1 cellular context compared by ENCODE assay signal in the genomic region with DNA sequence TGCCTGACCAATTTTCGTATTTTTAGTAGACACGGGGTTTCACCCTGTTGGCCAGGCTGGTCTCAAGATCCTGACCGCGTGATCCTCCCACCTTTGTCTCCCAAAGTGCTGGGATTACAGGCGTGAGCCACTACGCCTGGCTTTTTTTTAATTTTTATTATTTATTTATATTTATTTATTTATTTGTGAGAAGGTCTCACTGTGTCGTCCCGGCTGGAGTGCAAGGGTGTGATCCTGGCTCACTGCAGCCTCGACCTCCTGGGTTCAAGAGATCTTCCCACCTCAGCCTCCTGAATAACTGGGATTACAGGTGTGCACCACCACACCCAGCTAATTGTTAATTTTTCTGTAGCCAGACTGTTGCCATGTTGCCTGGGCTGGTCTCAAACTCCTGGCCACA.
TF ChIP-seq lines count a peak whose summit lies in the region.

No MANE protein-coding gene starts in this region.

TF ChIP-seq in GM23338, 12 proteins besides CTCF, POLR2A, EP300 and RAD21 (continued from another document):
- TF ChIP-seq, protein P1, sequence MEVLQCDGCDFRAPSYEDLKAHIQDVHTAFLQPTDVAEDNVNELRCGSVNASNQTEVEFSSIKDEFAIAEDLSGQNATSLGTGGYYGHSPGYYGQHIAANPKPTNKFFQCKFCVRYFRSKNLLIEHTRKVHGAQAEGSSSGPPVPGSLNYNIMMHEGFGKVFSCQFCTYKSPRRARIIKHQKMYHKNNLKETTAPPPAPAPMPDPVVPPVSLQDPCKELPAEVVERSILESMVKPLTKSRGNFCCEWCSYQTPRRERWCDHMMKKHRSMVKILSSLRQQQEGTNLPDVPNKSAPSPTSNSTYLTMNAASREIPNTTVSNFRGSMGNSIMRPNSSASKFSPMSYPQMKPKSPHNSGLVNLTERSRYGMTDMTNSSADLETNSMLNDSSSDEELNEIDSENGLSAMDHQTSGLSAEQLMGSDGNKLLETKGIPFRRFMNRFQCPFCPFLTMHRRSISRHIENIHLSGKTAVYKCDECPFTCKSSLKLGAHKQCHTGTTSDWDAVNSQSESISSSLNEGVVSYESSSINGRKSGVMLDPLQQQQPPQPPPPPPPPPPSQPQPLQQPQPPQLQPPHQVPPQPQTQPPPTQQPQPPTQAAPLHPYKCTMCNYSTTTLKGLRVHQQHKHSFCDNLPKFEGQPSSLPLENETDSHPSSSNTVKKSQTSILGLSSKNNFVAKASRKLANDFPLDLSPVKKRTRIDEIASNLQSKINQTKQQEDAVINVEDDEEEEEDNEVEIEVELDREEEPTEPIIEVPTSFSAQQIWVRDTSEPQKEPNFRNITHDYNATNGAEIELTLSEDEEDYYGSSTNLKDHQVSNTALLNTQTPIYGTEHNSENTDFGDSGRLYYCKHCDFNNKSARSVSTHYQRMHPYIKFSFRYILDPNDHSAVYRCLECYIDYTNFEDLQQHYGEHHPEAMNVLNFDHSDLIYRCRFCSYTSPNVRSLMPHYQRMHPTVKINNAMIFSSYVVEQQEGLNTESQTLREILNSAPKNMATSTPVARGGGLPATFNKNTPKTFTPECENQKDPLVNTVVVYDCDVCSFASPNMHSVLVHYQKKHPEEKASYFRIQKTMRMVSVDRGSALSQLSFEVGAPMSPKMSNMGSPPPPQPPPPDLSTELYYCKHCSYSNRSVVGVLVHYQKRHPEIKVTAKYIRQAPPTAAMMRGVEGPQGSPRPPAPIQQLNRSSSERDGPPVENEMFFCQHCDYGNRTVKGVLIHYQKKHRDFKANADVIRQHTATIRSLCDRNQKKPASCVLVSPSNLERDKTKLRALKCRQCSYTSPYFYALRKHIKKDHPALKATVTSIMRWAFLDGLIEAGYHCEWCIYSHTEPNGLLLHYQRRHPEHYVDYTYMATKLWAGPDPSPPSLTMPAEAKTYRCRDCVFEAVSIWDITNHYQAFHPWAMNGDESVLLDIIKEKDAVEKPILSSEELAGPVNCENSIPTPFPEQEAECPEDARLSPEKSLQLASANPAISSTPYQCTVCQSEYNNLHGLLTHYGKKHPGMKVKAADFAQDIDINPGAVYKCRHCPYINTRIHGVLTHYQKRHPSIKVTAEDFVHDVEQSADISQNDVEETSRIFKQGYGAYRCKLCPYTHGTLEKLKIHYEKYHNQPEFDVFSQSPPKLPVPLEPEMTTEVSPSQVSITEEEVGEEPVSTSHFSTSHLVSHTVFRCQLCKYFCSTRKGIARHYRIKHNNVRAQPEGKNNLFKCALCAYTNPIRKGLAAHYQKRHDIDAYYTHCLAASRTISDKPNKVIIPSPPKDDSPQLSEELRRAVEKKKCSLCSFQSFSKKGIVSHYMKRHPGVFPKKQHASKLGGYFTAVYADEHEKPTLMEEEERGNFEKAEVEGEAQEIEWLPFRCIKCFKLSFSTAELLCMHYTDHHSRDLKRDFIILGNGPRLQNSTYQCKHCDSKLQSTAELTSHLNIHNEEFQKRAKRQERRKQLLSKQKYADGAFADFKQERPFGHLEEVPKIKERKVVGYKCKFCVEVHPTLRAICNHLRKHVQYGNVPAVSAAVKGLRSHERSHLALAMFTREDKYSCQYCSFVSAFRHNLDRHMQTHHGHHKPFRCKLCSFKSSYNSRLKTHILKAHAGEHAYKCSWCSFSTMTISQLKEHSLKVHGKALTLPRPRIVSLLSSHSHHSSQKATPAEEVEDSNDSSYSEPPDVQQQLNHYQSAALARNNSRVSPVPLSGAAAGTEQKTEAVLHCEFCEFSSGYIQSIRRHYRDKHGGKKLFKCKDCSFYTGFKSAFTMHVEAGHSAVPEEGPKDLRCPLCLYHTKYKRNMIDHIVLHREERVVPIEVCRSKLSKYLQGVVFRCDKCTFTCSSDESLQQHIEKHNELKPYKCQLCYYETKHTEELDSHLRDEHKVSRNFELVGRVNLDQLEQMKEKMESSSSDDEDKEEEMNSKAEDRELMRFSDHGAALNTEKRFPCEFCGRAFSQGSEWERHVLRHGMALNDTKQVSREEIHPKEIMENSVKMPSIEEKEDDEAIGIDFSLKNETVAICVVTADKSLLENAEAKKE (CRISPR knock-in tag; IDR thresholded peaks at IDR 0.05), result no peak
- TF ChIP-seq JUNB (IDR thresholded peaks at IDR 0.05; ENCODE audit: unreplicated experiment), result no peak
- TF ChIP-seq STAT1 (IDR thresholded peaks at IDR 0.05; ENCODE audit: unreplicated experiment), result no peak
- TF ChIP-seq ZNF114 (CRISPR knock-in tag; IDR thresholded peaks at IDR 0.05), result no peak
